Comparison of ENCODE assay signal across 31 cellular contexts in genomic region chr16:2325791-2326190, GRCh38.
"Had no signal": no experiment of that assay in that cellular context is flagged by ENCODE, and none has a peak within 500 bp of the region (broad histone marks: within the 10 kb centered on the region; RNA-seq: fewer than 3 reads in every experiment).

No MANE protein-coding gene starts in this region.

- FAIRE-seq: endometrium, endothelial cell of umbilical vein had no signal

- H3K27ac ChIP-seq: ascending aorta, breast epithelium, cardiac muscle cell, colonic mucosa, epithelial cell of prostate, esophagus squamous epithelium, gastroesophageal sphincter had no signal

- DNase-seq: activated CD4-positive, alpha-beta memory T cell treated with anti-CD3 and anti-CD28 coated beads for 36 hours; activated CD4-positive, alpha-beta T cell treated with anti-CD3 and anti-CD28 coated beads for 36 hours; activated CD4-positive, alpha-beta T cell treated with anti-CD3 and anti-CD28 coated beads, Interleukin-2, amount 10 ng/mL, durations not matched to agents 24 days and 14 days; activated CD4-positive, CD25-positive, alpha-beta regulatory T cell; activated CD4-positive, CD25-positive, alpha-beta regulatory T cell treated with anti-CD3 and anti-CD28 coated beads, Interleukin-2, amount 50 U/mL, for 72 hours; activated CD8-positive, alpha-beta memory T cell treated with anti-CD3 and anti-CD28 coated beads, Interleukin-2, amount 10 ng/mL, durations not matched to agents 7 days and 5 days; activated CD8-positive, alpha-beta memory T cell treated with anti-CD3 and anti-CD28 coated beads, Interleukin-2, amount 50 U/mL, for 4 hours; activated CD8-positive, alpha-beta T cell treated with anti-CD3 and anti-CD28 coated beads, Interleukin-2, amount 10 ng/mL, durations not matched to agents 7 days and 5 days; activated effector memory CD4-positive, alpha-beta T cell treated with anti-CD3 and anti-CD28 coated beads, Interleukin-2, amount 50 U/mL, for 16 hours; activated naive CD4-positive, alpha-beta T cell treated with anti-CD3 and anti-CD28 coated beads for 36 hours; activated naive CD8-positive, alpha-beta T cell treated with anti-CD3 and anti-CD28 coated beads, Interleukin-2, amount 10 ng/mL, durations not matched to agents 7 days and 5 days; activated T-cell treated with anti-CD3 and anti-CD28 coated beads, Interleukin-2, amount 50 U/mL, for 1 hour; activated T-cell treated with anti-CD3 and anti-CD28 coated beads, Interleukin-2, amount 50 U/mL, for 48 hours; central memory CD4-positive, alpha-beta T cell; cerebellar nuclear complex; colonic mucosa; effector CD8-positive, alpha-beta T cell; esophagus squamous epithelium; foreskin melanocyte; T-helper 2 cell had no signal

- H3K27me3 ChIP-seq: ascending aorta, breast epithelium, cardiac muscle cell, colonic mucosa, gastroesophageal sphincter had no signal

- H3K4me3 ChIP-seq: ascending aorta, breast epithelium, cardiac muscle cell, colonic mucosa, esophagus squamous epithelium, gastroesophageal sphincter had no signal

- H3K9me3 Mint-ChIP-seq: activated CD4-positive, alpha-beta memory T cell treated with anti-CD3 and anti-CD28 coated beads for 36 hours; activated CD4-positive, alpha-beta T cell treated with anti-CD3 and anti-CD28 coated beads, Interleukin-2, amount 10 ng/mL, durations not matched to agents 24 days and 14 days; activated naive CD4-positive, alpha-beta T cell treated with anti-CD3 and anti-CD28 coated beads for 36 hours; activated naive CD4-positive, alpha-beta T cell treated with anti-CD3 and anti-CD28 coated beads, Interleukin-2, amount 50 U/mL, for 72 hours; activated naive CD8-positive, alpha-beta T cell treated with anti-CD3 and anti-CD28 coated beads, Interleukin-2, amount 10 ng/mL, durations not matched to agents 7 days and 5 days; activated T-helper 1 cell treated with anti-CD3 and anti-CD28 coated beads, Interleukin-12 subunit alpha, Interleukin-12 subunit beta, Interleukin-2, Interleukin-4 antibody, amounts not matched to agents 30 ng/mL and 10 ng/mL and 1 ng/mL, durations not matched to agents 14 hours and 24 hours and 36 hours; activated T-helper 2 cell treated with anti-CD3 and anti-CD28 coated beads, Interferon-gamma antibody, Interleukin-2, Interleukin-4, amounts not matched to agents 10 μg/mL and 5 μg/mL and 100 μg/mL, durations not matched to agents 14 hours and 24 hours and 36 hours; brain had no signal

- H3K4me1 ChIP-seq: ascending aorta, breast epithelium, colonic mucosa, gastroesophageal sphincter had no signal

- ATAC-seq: activated CD4-positive, alpha-beta T cell treated with anti-CD3 and anti-CD28 coated beads for 36 hours; activated CD8-positive, alpha-beta memory T cell treated with anti-CD3 and anti-CD28 coated beads, Interleukin-2, amount 10 ng/mL, durations not matched to agents 7 days and 5 days; activated CD8-positive, alpha-beta T cell treated with anti-CD3 and anti-CD28 coated beads, Interleukin-2, amount 10 ng/mL, durations not matched to agents 7 days and 5 days; activated naive CD4-positive, alpha-beta T cell treated with anti-CD3 and anti-CD28 coated beads, Interleukin-2, amount 50 U/mL, for 72 hours; gastroesophageal sphincter had no signal

- H3K27me3 Mint-ChIP-seq: activated CD4-positive, alpha-beta memory T cell treated with anti-CD3 and anti-CD28 coated beads for 36 hours; activated CD4-positive, alpha-beta T cell treated with anti-CD3 and anti-CD28 coated beads, Interleukin-2, amount 10 ng/mL, durations not matched to agents 24 days and 14 days; brain had no signal

- H3K4me3 Mint-ChIP-seq: activated CD4-positive, alpha-beta memory T cell treated with anti-CD3 and anti-CD28 coated beads for 36 hours; activated CD4-positive, alpha-beta T cell treated with anti-CD3 and anti-CD28 coated beads for 36 hours; activated CD4-positive, alpha-beta T cell treated with anti-CD3 and anti-CD28 coated beads, Interleukin-2, amount 10 ng/mL, durations not matched to agents 24 days and 14 days; activated CD8-positive, alpha-beta memory T cell treated with anti-CD3 and anti-CD28 coated beads, Interleukin-2, amount 10 ng/mL, durations not matched to agents 7 days and 5 days; activated CD8-positive, alpha-beta T cell treated with anti-CD3 and anti-CD28 coated beads, Interleukin-2, amount 10 ng/mL, durations not matched to agents 7 days and 5 days; activated naive CD4-positive, alpha-beta T cell treated with anti-CD3 and anti-CD28 coated beads for 36 hours; activated naive CD8-positive, alpha-beta T cell treated with anti-CD3 and anti-CD28 coated beads, Interleukin-2, amount 10 ng/mL, durations not matched to agents 7 days and 5 days; activated T-helper 1 cell treated with anti-CD3 and anti-CD28 coated beads, Interleukin-12 subunit alpha, Interleukin-12 subunit beta, Interleukin-2, Interleukin-4 antibody, amounts not matched to agents 30 ng/mL and 10 ng/mL and 1 ng/mL, durations not matched to agents 14 hours and 24 hours and 36 hours; brain had no signal

- H3K27ac Mint-ChIP-seq: activated CD4-positive, alpha-beta memory T cell treated with anti-CD3 and anti-CD28 coated beads for 36 hours; activated CD4-positive, alpha-beta T cell treated with anti-CD3 and anti-CD28 coated beads for 36 hours; activated CD4-positive, alpha-beta T cell treated with anti-CD3 and anti-CD28 coated beads, Interleukin-2, amount 10 ng/mL, durations not matched to agents 24 days and 14 days; activated CD8-positive, alpha-beta memory T cell treated with anti-CD3 and anti-CD28 coated beads, Interleukin-2, amount 10 ng/mL, durations not matched to agents 7 days and 5 days; activated CD8-positive, alpha-beta T cell treated with anti-CD3 and anti-CD28 coated beads, Interleukin-2, amount 10 ng/mL, durations not matched to agents 7 days and 5 days; activated naive CD4-positive, alpha-beta T cell treated with anti-CD3 and anti-CD28 coated beads for 36 hours; activated naive CD8-positive, alpha-beta T cell treated with anti-CD3 and anti-CD28 coated beads, Interleukin-2, amount 10 ng/mL, durations not matched to agents 7 days and 5 days; activated T-helper 1 cell treated with anti-CD3 and anti-CD28 coated beads, Interleukin-12 subunit alpha, Interleukin-12 subunit beta, Interleukin-2, Interleukin-4 antibody, amounts not matched to agents 30 ng/mL and 10 ng/mL and 1 ng/mL, durations not matched to agents 14 hours and 24 hours and 36 hours; activated T-helper 2 cell treated with anti-CD3 and anti-CD28 coated beads, Interferon-gamma antibody, Interleukin-2, Interleukin-4, amounts not matched to agents 10 μg/mL and 5 μg/mL and 100 μg/mL, durations not matched to agents 14 hours and 24 hours and 36 hours; brain had no signal

- H3K36me3 ChIP-seq: breast epithelium, cardiac muscle cell, colonic mucosa had no signal

- H3K36me3 Mint-ChIP-seq: activated CD8-positive, alpha-beta memory T cell treated with anti-CD3 and anti-CD28 coated beads, Interleukin-2, amount 10 ng/mL, durations not matched to agents 7 days and 5 days; activated naive CD4-positive, alpha-beta T cell treated with anti-CD3 and anti-CD28 coated beads, Interleukin-2, amount 50 U/mL, for 72 hours; activated naive CD8-positive, alpha-beta T cell treated with anti-CD3 and anti-CD28 coated beads, Interleukin-2, amount 10 ng/mL, durations not matched to agents 7 days and 5 days had no signal

- H3K9me3 ChIP-seq: ascending aorta, breast epithelium, colonic mucosa, esophagus squamous epithelium, gastroesophageal sphincter had no signal

- H3K4me1 Mint-ChIP-seq: activated CD4-positive, alpha-beta T cell treated with anti-CD3 and anti-CD28 coated beads for 36 hours; activated CD4-positive, alpha-beta T cell treated with anti-CD3 and anti-CD28 coated beads, Interleukin-2, amount 10 ng/mL, durations not matched to agents 24 days and 14 days; activated CD8-positive, alpha-beta memory T cell treated with anti-CD3 and anti-CD28 coated beads, Interleukin-2, amount 10 ng/mL, durations not matched to agents 7 days and 5 days; activated naive CD8-positive, alpha-beta T cell treated with anti-CD3 and anti-CD28 coated beads, Interleukin-2, amount 10 ng/mL, durations not matched to agents 7 days and 5 days; brain had no signal
